ENCODE assay signal across 8 cellular contexts in the genomic region with DNA sequence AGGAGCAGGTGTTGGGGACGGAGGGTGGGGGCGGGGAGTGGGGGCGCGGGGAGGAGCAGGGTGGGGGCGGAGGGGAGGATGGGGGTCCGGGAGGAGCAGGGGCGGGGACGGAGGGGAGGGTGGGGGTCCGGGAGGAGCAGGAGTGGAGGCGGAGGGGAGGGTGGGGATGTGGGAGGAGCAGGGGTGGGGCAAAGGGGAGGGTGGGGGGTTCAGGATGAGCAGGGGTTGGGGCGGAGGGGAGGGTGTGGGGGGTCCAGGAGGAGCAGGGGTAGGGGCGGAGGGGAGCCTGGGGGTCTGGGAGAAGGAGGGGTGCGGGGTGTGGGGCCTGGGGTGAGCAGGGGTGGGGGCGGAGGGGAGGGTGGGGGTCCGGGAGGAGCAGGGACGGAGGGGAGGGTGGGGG. TPM values are rescaled to one million over a fixed set of nuclear protein-coding genes. Genes with fewer than 3 reads are reported as not detected.
DNase-seq lines count a peak whose midpoint lies in the region; ATAC-seq and TF ChIP-seq lines count a peak whose summit lies in the region.

No MANE protein-coding gene starts in this region.

- BruUV-seq in A673 (replicated peaks; lab: Mats Ljungman, UMichigan), result no TSS peak

- peaks cover 5% of the 10 kb centered on the region for H3K36me3 Mint-ChIP-seq in activated T-helper 17 cell treated with anti-CD3 and anti-CD28 coated beads, Interleukin-2, amount 50 U/mL, for 72 hours (ENCODE audit: low read depth)

- H3K9ac ChIP-seq in DND-41 (ENCODE audit: low read depth, low read length), result no peak overlapping the region; the same call in 1 of the 2 replicates

- no peak overlapping the region for H3K27ac Mint-ChIP-seq in activated T-helper 17 cell treated with anti-CD3 and anti-CD28 coated beads, Interleukin-2, amount 50 U/mL, for 72 hours

- intact Hi-C loops in A673 (cut with micrococcal nuclease; ENCODE audit: unreplicated experiment) (no loop called here), lower lobe of right lung (cut with DNase I) (no loop called here), sciatic nerve (cut with DNase I) (no loop called here)

- H3K4me1 ChIP-seq in A673 (ENCODE audit: insufficient read depth, low read length, poor library complexity, severe bottlenecking) (peaks cover 26% of the 10 kb centered on the region), DND-41 (ENCODE audit: insufficient read depth, low read length) (peaks cover 19% of the 10 kb centered on the region), lower lobe of right lung (peaks cover 74% of the 10 kb centered on the region), BE2C (peaks cover 25% of the 10 kb centered on the region)

- DNase-seq in A673 (ENCODE audit: low spot score) (peak; percentile 73), DND-41 (no peak), lower lobe of right lung (no peak), NCI-H1092 (lab: John Stamatoyannopoulos, UW) (no peak), sciatic nerve (ENCODE audit: low spot score) (no peak), BE2C (no peak)

- TF ChIP-seq CTCF in A673 (conservative IDR thresholded peaks at IDR 0.05; ENCODE audit: low read depth, low read length) (no peak), DND-41 (IDR thresholded peaks at IDR 0.05; ENCODE audit: borderline replicate concordance, extremely low read depth, low read length, poor library complexity, severe bottlenecking) (no peak), lower lobe of right lung (IDR thresholded peaks at IDR 0.05) (no peak), BE2C (IDR thresholded peaks at IDR 0.05; ENCODE audit: low read depth, low read length) (no peak)

- no peak overlapping the region for H2AFZ ChIP-seq in DND-41 (ENCODE audit: low read depth, low read length)

- H3K4me3 Mint-ChIP-seq in activated T-helper 17 cell treated with anti-CD3 and anti-CD28 coated beads, Interleukin-2, amount 50 U/mL, for 72 hours, result peak overlapping the region; percentile 66

- H3K27ac ChIP-seq in A673 (ENCODE audit: low read depth, low read length, poor library complexity, severe bottlenecking), result no peak overlapping the region
- H3K27ac ChIP-seq in DND-41 (ENCODE audit: low read length), result no peak overlapping the region
- peak overlapping the region; percentile 99 for H3K27ac ChIP-seq in lower lobe of right lung

- no peaks in the 10 kb centered on the region for H3K27me3 Mint-ChIP-seq in activated T-helper 17 cell treated with anti-CD3 and anti-CD28 coated beads, Interleukin-2, amount 50 U/mL, for 72 hours

- POLR2A ChIA-PET in A673 (lab: Charles Lee; ENCODE audit: low non-redundant PET), result no interaction called here

- H3K4me3 ChIP-seq in A673 (ENCODE audit: low read depth, low read length, poor library complexity, severe bottlenecking) (no peak overlapping the region), DND-41 (ENCODE audit: low read depth in 1 of 2, low read length in 2 of 2) (no peak overlapping the region), lower lobe of right lung (peak overlapping the region; percentile 66), BE2C (ENCODE audit: low read depth, low read length) (no peak overlapping the region)

- H3K9me3 Mint-ChIP-seq in activated T-helper 17 cell treated with anti-CD3 and anti-CD28 coated beads, Interleukin-2, amount 50 U/mL, for 72 hours, result no peaks in the 10 kb centered on the region

- ATAC-seq in DND-41 (ENCODE audit: insufficient read depth, low read depth), result no peak
- no peak for ATAC-seq in activated T-helper 17 cell treated with anti-CD3 and anti-CD28 coated beads, Interleukin-2, amount 50 U/mL, for 72 hours (replicated peaks)
- ATAC-seq in lower lobe of right lung, result no peak
- no peak for ATAC-seq in HG03571 (IDR thresholded peaks at IDR 0.05; ENCODE audit: unreplicated experiment)
- ATAC-seq in sciatic nerve, result no peak

- CTCF ChIA-PET in A673 (lab: Charles Lee), result interaction anchor here (0.7 to 1.9 kb wide), 2 partner anchors 37 to 95 kb away, joined by 3 to 5 read pairs; no protein-coding TSS in a partner anchor

- peaks cover 13% of the 10 kb centered on the region for H3K4me1 Mint-ChIP-seq in activated T-helper 17 cell treated with anti-CD3 and anti-CD28 coated beads, Interleukin-2, amount 50 U/mL, for 72 hours

- peak overlapping the region; percentile 77 for H3K4me2 ChIP-seq in DND-41 (ENCODE audit: insufficient read depth, low read length)

- H4K20me1 ChIP-seq in DND-41 (ENCODE audit: insufficient read depth, low read length), result peaks cover 4% of the 10 kb centered on the region; the same call in 1 of the 2 replicates

- H3K9me3 ChIP-seq in A673 (ENCODE audit: low read depth, low read length, poor library complexity, severe bottlenecking) (no peaks in the 10 kb centered on the region), DND-41 (ENCODE audit: insufficient read depth, low read length, severe bottlenecking) (no peaks in the 10 kb centered on the region), lower lobe of right lung (no peaks in the 10 kb centered on the region), BE2C (no peaks in the 10 kb centered on the region)

- H3K36me3 ChIP-seq in A673 (ENCODE audit: insufficient read depth, low read length, poor library complexity, severe bottlenecking) (no peaks in the 10 kb centered on the region), DND-41 (ENCODE audit: insufficient read depth, low read length) (no peaks in the 10 kb centered on the region), lower lobe of right lung (no peaks in the 10 kb centered on the region), BE2C (no peaks in the 10 kb centered on the region)

- H3K79me2 ChIP-seq in DND-41 (ENCODE audit: insufficient read depth, low read length), result no peaks in the 10 kb centered on the region

- H3K27me3 ChIP-seq in A673 (replicated peaks; ENCODE audit: insufficient read depth, low read depth, low read length, poor library complexity), result no peaks in the 10 kb centered on the region
- H3K27me3 ChIP-seq in DND-41 (ENCODE audit: insufficient read depth, low read length, poor library complexity), result no peaks in the 10 kb centered on the region
- H3K27me3 ChIP-seq in lower lobe of right lung (ENCODE audit: low read depth), result no peaks in the 10 kb centered on the region
- no peaks in the 10 kb centered on the region for H3K27me3 ChIP-seq in BE2C

RNA-seq across cellular contexts. Expression of gene CRELD2, which starts 17.1 kb away (rescaled TPM):
- 54.1 and 54.7 TPM in 2 replicates for total RNA-seq in A673 (2021)
- 10 to 100 TPM; 22.7 to 38.6 TPM for total RNA-seq in activated T-helper 17 cell treated with anti-CD3 and anti-CD28 coated beads, Interleukin-2, amount 50 U/mL, for 72 hours
- total RNA-seq in lower lobe of right lung, result 42.7 TPM
- 35.8 TPM for total RNA-seq in sciatic nerve
- 33.2 TPM for polyA plus RNA-seq in BE2C (2012; ENCODE audit: insufficient read depth, insufficient read length, low read depth)

RNA-seq across cellular contexts. Expression of gene ALG12, which starts 17.3 kb away (rescaled TPM):
- total RNA-seq in A673 (2021), result 18.6 and 19.8 TPM in 2 replicates
- 10 to 100 TPM; 19.5 to 21.9 TPM for total RNA-seq in activated T-helper 17 cell treated with anti-CD3 and anti-CD28 coated beads, Interleukin-2, amount 50 U/mL, for 72 hours
- total RNA-seq in lower lobe of right lung, result 25.9 TPM
- 13.6 TPM for total RNA-seq in sciatic nerve
- polyA plus RNA-seq in BE2C (2012; ENCODE audit: insufficient read depth, insufficient read length, low read depth), result 36.3 TPM

RNA-seq across cellular contexts. Expression of gene PIM3, which starts 25.0 kb away (rescaled TPM):
- total RNA-seq in A673 (2021), result 70.9 and 71.3 TPM in 2 replicates
- 100 to 1,000 TPM in 1 of 2 donors, 10 to 100 TPM in 1; 94.8 to 235 TPM for total RNA-seq in activated T-helper 17 cell treated with anti-CD3 and anti-CD28 coated beads, Interleukin-2, amount 50 U/mL, for 72 hours
- 94.7 TPM for total RNA-seq in lower lobe of right lung
- total RNA-seq in sciatic nerve, result 62.2 TPM
- polyA plus RNA-seq in BE2C (2012; ENCODE audit: insufficient read depth, insufficient read length, low read depth), result 286 TPM
